In the genomic region with DNA sequence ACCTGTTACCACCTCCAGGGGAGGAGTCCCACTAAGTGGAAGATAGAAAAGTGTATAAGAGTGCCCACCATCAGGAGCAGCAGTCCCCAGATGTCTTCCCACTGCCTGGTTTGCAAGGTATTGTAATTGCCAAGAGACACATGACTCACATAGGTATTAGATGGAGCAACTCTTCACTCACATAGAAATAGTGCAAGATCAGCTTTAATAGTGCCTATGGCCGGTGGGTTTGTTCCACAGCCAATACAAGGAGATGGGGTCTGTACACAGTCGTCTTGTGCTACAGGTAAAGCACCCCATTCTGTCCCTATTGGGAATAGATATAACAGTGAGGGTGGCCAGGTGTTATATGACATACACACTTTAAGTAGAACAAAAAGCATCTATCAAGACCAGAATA, we compare ENCODE assay signal across 30 cellular contexts. TPM values are rescaled to one million over a fixed set of nuclear protein-coding genes. Genes with fewer than 3 reads are reported as not detected.
"Had no signal": no experiment of that assay in that cellular context is flagged by ENCODE, and none has a peak within 500 bp of the region (broad histone marks: within the 10 kb centered on the region; RNA-seq: fewer than 3 reads in every experiment).

No MANE protein-coding gene starts in this region.

- H3K27me3 ChIP-seq: ascending aorta, cardiac muscle cell had no signal

- ATAC-seq: activated CD8-positive, alpha-beta memory T cell treated with anti-CD3 and anti-CD28 coated beads, Interleukin-2, amount 10 ng/mL, durations not matched to agents 7 days and 5 days; activated CD8-positive, alpha-beta T cell treated with anti-CD3 and anti-CD28 coated beads for 36 hours; activated naive CD8-positive, alpha-beta T cell treated with anti-CD3 and anti-CD28 coated beads, Interleukin-2, amount 50 U/mL, for 24 hours had no signal

- DNase-seq: activated B cell treated with CpG ODN at 0.5 μM for 24 hours; activated CD4-positive, alpha-beta memory T cell treated with anti-CD3 and anti-CD28 coated beads for 36 hours; activated CD4-positive, alpha-beta T cell treated with anti-CD3 and anti-CD28 coated beads for 4 hours; activated CD4-positive, alpha-beta T cell treated with anti-CD3 and anti-CD28 coated beads, Interleukin-2, amount 10 ng/mL, durations not matched to agents 24 days and 14 days; activated CD4-positive, alpha-beta T cell treated with anti-CD3 and anti-CD28 coated beads, Interleukin-2, amount 50 U/mL, for 1 hour; activated CD4-positive, alpha-beta T cell treated with anti-CD3 and anti-CD28 coated beads, Interleukin-2, amount 50 U/mL, for 4 hours; activated CD4-positive, CD25-positive, alpha-beta regulatory T cell treated with anti-CD3 and anti-CD28 coated beads, Interleukin-2, amount 50 U/mL, for 72 hours; activated CD8-positive, alpha-beta memory T cell treated with anti-CD3 and anti-CD28 coated beads, Interleukin-2, amount 10 ng/mL, durations not matched to agents 7 days and 5 days; activated CD8-positive, alpha-beta memory T cell treated with anti-CD3 and anti-CD28 coated beads, Interleukin-2, amount 50 U/mL, for 48 hours; activated CD8-positive, alpha-beta T cell treated with anti-CD3 and anti-CD28 coated beads for 36 hours; activated effector memory CD4-positive, alpha-beta T cell treated with Interleukin-2 at 50 U/mL for 16 hours; activated gamma-delta T cell; activated naive CD4-positive, alpha-beta T cell treated with anti-CD3 and anti-CD28 coated beads, Interleukin-2, amount 10 ng/mL, durations not matched to agents 7 days and 5 days; activated naive CD4-positive, alpha-beta T cell treated with Interleukin-2 at 50 U/mL for 16 hours; activated naive CD8-positive, alpha-beta T cell treated with anti-CD3 and anti-CD28 coated beads, Interleukin-2, amount 10 ng/mL, durations not matched to agents 7 days and 5 days; activated naive CD8-positive, alpha-beta T cell treated with anti-CD3 and anti-CD28 coated beads, Interleukin-2, amount 50 U/mL, for 24 hours; activated T-cell treated with anti-CD3 and anti-CD28 coated beads, Interleukin-2, amount 50 U/mL, for 24 hours; activated T-cell treated with anti-CD3 and anti-CD28 coated beads, Interleukin-2, amount 50 U/mL, for 48 hours; amygdala; anterior cingulate cortex; caudate nucleus; cerebellar nuclear complex; T-helper 1 cell; T-helper 9 cell had no signal

- H3K36me3 ChIP-seq: ascending aorta, cardiac muscle cell had no signal

- H3K27ac ChIP-seq: ascending aorta, cardiac muscle cell, VCaP had no signal

- FAIRE-seq: bronchial epithelial cell, TTC549 had no signal

- H3K9me3 ChIP-seq: ascending aorta had no signal

- H3K4me3 ChIP-seq: ascending aorta, cardiac muscle cell had no signal

RNA-seq across cellular contexts. Expression of gene GBP5, which starts 18.6 kb away (rescaled TPM):
- total RNA-seq: ascending aorta, chondrocyte had no signal
